8 cellular contexts compared by ENCODE assay signal in the genomic region with DNA sequence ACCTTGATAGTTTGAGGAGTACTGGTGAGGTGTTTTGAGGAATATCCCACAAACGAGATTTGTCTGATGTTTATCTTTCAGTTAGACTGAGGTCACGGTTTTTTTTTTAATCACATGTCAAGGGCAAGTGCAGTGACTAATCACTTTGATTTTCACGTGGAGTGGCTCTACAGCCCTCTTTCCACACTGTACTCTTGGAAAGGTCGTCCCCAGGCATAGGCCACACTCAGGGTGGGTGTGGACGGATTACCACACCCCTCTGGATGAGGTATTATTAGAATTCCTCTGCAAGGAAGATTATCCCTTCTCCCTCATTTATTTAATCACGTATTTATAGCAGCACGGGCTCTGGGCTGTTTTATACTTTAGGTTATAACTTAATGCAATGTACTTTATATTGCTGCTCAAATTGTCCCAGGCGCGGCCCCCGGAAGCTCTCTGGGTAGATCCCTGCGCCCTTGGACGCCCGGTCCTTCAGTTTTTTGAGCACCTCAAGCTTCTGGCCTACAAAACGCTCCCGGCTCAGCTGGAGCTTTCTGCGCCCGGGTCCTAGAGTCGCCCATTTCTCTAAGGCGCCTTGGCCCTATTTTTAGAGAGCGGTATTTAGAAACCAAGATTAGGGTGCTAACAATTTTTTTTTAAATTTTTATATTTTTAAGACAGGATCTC. TPM values are rescaled to one million over a fixed set of nuclear protein-coding genes. Genes with fewer than 3 reads are reported as not detected.
DNase-seq lines count a peak whose midpoint lies in the region; ATAC-seq, FAIRE-seq and TF ChIP-seq lines count a peak whose summit lies in the region.

No MANE protein-coding gene starts in this region.

- H4K8ac ChIP-seq in H1 (ENCODE audit: extremely low read depth, insufficient read depth, low read length): no peak overlapping the region

- peak overlapping the region; percentile 96 for H2BK12ac ChIP-seq in H1 (ENCODE audit: low read depth, low read length)

- no peak overlapping the region for H2BK20ac ChIP-seq in H1 (ENCODE audit: low read length)

- FAIRE-seq in H1 (lab: Jason Lieb, UNC): no peak

- peaks cover 0 to 3% (median 0%) of the 10 kb centered on the region in 4 experiments; a peak in 1 of 8 replicates for H3K36me3 ChIP-seq in H1 (ENCODE audit: control insufficient read depth in 2 of 4, insufficient read depth in 4 of 4, low read length in 3 of 4)

- TF ChIP-seq RAD21 in H1 (IDR thresholded peaks at IDR 0.05 in 1 of 2, conservative IDR thresholded peaks at IDR 0.05 in 1 of 2; ENCODE audit: low read depth in 2 of 2, low read length in 2 of 2): no peak

- H3K9me3 ChIP-seq in H1 (ENCODE audit: insufficient read depth in 2 of 2, low read depth in 1 of 2, low read length in 1 of 2) (no peaks in the 10 kb centered on the region), mononuclear cell (ENCODE audit: low read depth, low read length) (no peaks in the 10 kb centered on the region)

- peak overlapping the region; percentile 70 for H4K5ac ChIP-seq in H1 (ENCODE audit: insufficient read length, low read depth, low read length)

- peaks cover 45% of the 10 kb centered on the region for H3K4me1 Mint-ChIP-seq in activated CD4-positive, alpha-beta memory T cell treated with anti-CD3 and anti-CD28 coated beads, Interleukin-2, amount 10 ng/mL, durations not matched to agents 7 days and 5 days

- H4K20me1 ChIP-seq in H1 (replicated peaks in 1 of 2; ENCODE audit: control insufficient read depth in 1 of 2, insufficient read depth in 2 of 2, low read length in 2 of 2): peaks cover 13 to 17% of the 10 kb centered on the region in 2 experiments

- peaks cover 17 to 40% of the 10 kb centered on the region in 2 experiments for H3K79me2 ChIP-seq in H1 (ENCODE audit: control insufficient read depth in 1 of 2, insufficient read depth in 2 of 2, low read length in 2 of 2)

- TF ChIP-seq CTCF in H1 (IDR thresholded peaks at IDR 0.05; ENCODE audit: control extremely low read depth in 1 of 3, insufficient read depth in 1 of 3, low read depth in 1 of 3, low read length in 3 of 3): no peak

- peaks cover 14% of the 10 kb centered on the region for H3K36me3 Mint-ChIP-seq in activated CD4-positive, alpha-beta memory T cell treated with anti-CD3 and anti-CD28 coated beads, Interleukin-2, amount 10 ng/mL, durations not matched to agents 7 days and 5 days (ENCODE audit: low read depth)

- H3K18ac ChIP-seq in H1 (ENCODE audit: extremely low read depth, low read length): peak overlapping the region; percentile 60

- H3K56ac ChIP-seq in H1 (replicated peaks; ENCODE audit: insufficient read length, low read depth, low read length): no peak overlapping the region

- H3K4me2 ChIP-seq in H1 (ENCODE audit: insufficient read depth in 1 of 2, low read depth in 2 of 2, low read length in 2 of 2): peak overlapping the region; percentile 75 to 98

- H3K4ac ChIP-seq in H1 (replicated peaks; ENCODE audit: insufficient read length, low read depth, low read length): no peak overlapping the region

- no peaks in the 10 kb centered on the region for H3K27me3 ChIP-seq in H1 (replicated peaks in 1 of 4; ENCODE audit: control insufficient read depth in 3 of 4, extremely low read depth in 1 of 4, insufficient read depth in 3 of 4, low read length in 3 of 4)
- H3K27me3 ChIP-seq in mononuclear cell (ENCODE audit: insufficient read depth, low read length): no peaks in the 10 kb centered on the region

- TF ChIP-seq EP300 in H1 (IDR thresholded peaks at IDR 0.05; ENCODE audit: borderline replicate concordance in 1 of 2, low read depth in 2 of 2, low read length in 2 of 2): peak in 1 of 2 experiments; percentile 64; a peak in 1 of 3 replicates

- no peak overlapping the region for H2BK15ac ChIP-seq in H1 (ENCODE audit: low read length)

- H3K9me3 Mint-ChIP-seq in activated CD4-positive, alpha-beta memory T cell treated with anti-CD3 and anti-CD28 coated beads, Interleukin-2, amount 10 ng/mL, durations not matched to agents 7 days and 5 days: no peaks in the 10 kb centered on the region

- H2BK5ac ChIP-seq in H1 (ENCODE audit: low read depth, low read length): peak overlapping the region; percentile 81; the same call in 1 of the 2 replicates

- peak overlapping the region; percentile 93 for H3K27ac Mint-ChIP-seq in activated CD4-positive, alpha-beta memory T cell treated with anti-CD3 and anti-CD28 coated beads, Interleukin-2, amount 10 ng/mL, durations not matched to agents 7 days and 5 days

- H3K27me3 Mint-ChIP-seq in activated CD4-positive, alpha-beta memory T cell treated with anti-CD3 and anti-CD28 coated beads, Interleukin-2, amount 10 ng/mL, durations not matched to agents 7 days and 5 days: no peaks in the 10 kb centered on the region

- no peak overlapping the region for H2AK5ac ChIP-seq in H1 (ENCODE audit: low read depth, low read length)

- H2AFZ ChIP-seq in H1 (ENCODE audit: low read length): peak overlapping the region; percentile 90

- DNase-seq in CD1c-positive myeloid dendritic cell (ENCODE audit: extremely low spot score) (peak; percentile 87), GM19240 (ENCODE audit: insufficient read length, low spot score) (peak; percentile 63), NCI-H524 (lab: John Stamatoyannopoulos, UW) (peak; percentile 80 to 87), H1 (ENCODE audit: low read depth in 1 of 2, low spot score in 2 of 2) (no peak)
- DNase-seq in activated CD4-positive, alpha-beta memory T cell treated with anti-CD3 and anti-CD28 coated beads, Interleukin-2, amount 10 ng/mL, durations not matched to agents 7 days and 5 days: peak; percentile 45
- peak; percentile 51 for DNase-seq in stimulated activated naive CD8-positive, alpha-beta T cell treated with anti-CD3 and anti-CD28 coated beads, Interleukin-15, Interleukin-2, amounts not matched to agents 100 U/mL and 50 U/mL, for 24 hours

- H3K27ac ChIP-seq in H1 (ENCODE audit: low read depth, low read length): no peak overlapping the region

- POLR2A ChIA-PET in activated CD4-positive, alpha-beta memory T cell treated with anti-CD3 and anti-CD28 coated beads, Interleukin-2, amount 10 ng/mL, durations not matched to agents 7 days and 5 days (lab: Charles Lee): interaction anchor here (0.6 to 5.7 kb wide), 2 partner anchors 12 to 733 kb away, joined by 3 to 115 read pairs; a partner anchor contains a TSS
- POLR2A ChIA-PET in H1 (lab: Charles Lee; ENCODE audit: partially characterized antibody): interaction anchor here (0.7 to 7.3 kb wide), 4 partner anchors 11 to 93 kb away, joined by 3 to 60 read pairs (median 4); a partner anchor contains a TSS

- H3K4me3 ChIP-seq in H1 (ENCODE audit: extremely low read depth in 1 of 4, insufficient read depth in 2 of 4, low read depth in 3 of 4, low read length in 4 of 4) (peak overlapping the region; percentile 22 to 93 (median 70); a peak in 7 of 8 replicates), mononuclear cell (ENCODE audit: low read length) (peak overlapping the region; percentile 92)

- no peak overlapping the region for H2BK120ac ChIP-seq in H1 (replicated peaks; ENCODE audit: low read depth, low read length)

- H3K9ac ChIP-seq in H1 (replicated peaks in 1 of 4; ENCODE audit: extremely low read depth in 1 of 4, low read depth in 3 of 4, low read length in 3 of 4): peak overlapping the region in 1 of 4 experiments; percentile 63; a peak in 1 of 7 replicates

- WGBS in H1 (ENCODE audit: extremely low coverage in 1 of 2, insufficient coverage in 1 of 2, insufficient read length in 1 of 2, insufficient replicate concordance in 2 of 2, low coverage in 1 of 2, low lambda C conversion rate in 2 of 2, missing lambda C conversion rate in 1 of 2), 2 experiments: 15% methylated on average over 20 of the region's 20 CpGs; no CpG with 5 or more reads in 1 of the 2 experiments

- CTCF ChIA-PET in activated CD4-positive, alpha-beta memory T cell treated with anti-CD3 and anti-CD28 coated beads, Interleukin-2, amount 10 ng/mL, durations not matched to agents 7 days and 5 days (lab: Charles Lee): interaction anchor here (1.0 to 3.9 kb wide), 3 partner anchors 10 to 923 kb away, joined by 3 to 24 read pairs (median 7); a partner anchor contains a TSS
- CTCF ChIA-PET in H1 (lab: Charles Lee; ENCODE audit: partially characterized antibody): interaction anchor here (0.7 to 1.6 kb wide), 4 partner anchors 10 to 577 kb away, joined by 3 to 6 read pairs (median 4); no protein-coding TSS in a partner anchor

- H3K4me1 ChIP-seq in H1 (replicated peaks in 1 of 4; ENCODE audit: control insufficient read depth in 3 of 4, insufficient read depth in 4 of 4, low read length in 3 of 4) (peaks cover 5 to 11% (median 8%) of the 10 kb centered on the region in 4 experiments; a peak in 5 of 7 replicates), mononuclear cell (ENCODE audit: insufficient read depth, low read length) (peaks cover 27% of the 10 kb centered on the region)

- peak; percentile 74 for ATAC-seq in HG03342 (IDR thresholded peaks at IDR 0.05; ENCODE audit: unreplicated experiment)
- ATAC-seq in stimulated activated naive CD8-positive, alpha-beta T cell treated with anti-CD3 and anti-CD28 coated beads, Interleukin-15, Interleukin-2, amounts not matched to agents 100 U/mL and 50 U/mL, for 24 hours: peak; percentile 63

- H3K14ac ChIP-seq in H1 (ENCODE audit: insufficient read length): no peak overlapping the region

- TF ChIP-seq POLR2A in H1 (IDR thresholded peaks at IDR 0.05; ENCODE audit: control extremely low read depth in 1 of 2, low read depth in 2 of 2, low read length in 2 of 2): no peak

- H3K23ac ChIP-seq in H1 (ENCODE audit: insufficient read length): no peak overlapping the region

- H3K79me1 ChIP-seq in H1 (ENCODE audit: low read depth, low read length): peaks cover 12% of the 10 kb centered on the region

- H4K91ac ChIP-seq in H1 (replicated peaks; ENCODE audit: insufficient read length, low read length): peak overlapping the region; percentile 70

- H3K4me3 Mint-ChIP-seq in activated CD4-positive, alpha-beta memory T cell treated with anti-CD3 and anti-CD28 coated beads, Interleukin-2, amount 10 ng/mL, durations not matched to agents 7 days and 5 days: peak overlapping the region; percentile 86

- H3K23me2 ChIP-seq in H1 (ENCODE audit: low read depth, low read length): peaks cover 9% of the 10 kb centered on the region

RNA-seq across cellular contexts. Expression of a gene that starts 0.5 kb away (rescaled TPM):
- 10 to 100 TPM; 72.0 to 73.0 TPM for total RNA-seq in activated CD4-positive, alpha-beta memory T cell treated with anti-CD3 and anti-CD28 coated beads, Interleukin-2, amount 10 ng/mL, durations not matched to agents 7 days and 5 days
- total RNA-seq in H1 (2021; fragmentation: NEBNext Ultra II Directional; extraction: Animal tissue kit (Norgen Biotek cat#: 25700)): 52.8 and 54.8 TPM in 2 replicates
- polyA plus RNA-seq in H1 (2011; rRNA removed): 42.4 and 44.0 TPM in 2 replicates
- 79.2 TPM for polyA plus RNA-seq in H1 (2011; cell fraction: cytosol; rRNA removed)
- polyA plus RNA-seq in H1 (2011; cell fraction: nucleus; rRNA removed): 26.0 TPM
- polyA plus RNA-seq in H1 (2012, experiment 1 of 2): 36.0 to 46.3 TPM (median 43.4 TPM) in 4 replicates
- polyA plus RNA-seq in H1 (2012, experiment 2 of 2): 7.8 TPM
- polyA plus RNA-seq in H1 (2013, experiment 1 of 2): 27.9 TPM
- polyA plus RNA-seq in H1 (2013, experiment 2 of 2): 30.0 TPM
- polyA minus RNA-seq in H1 (2011; rRNA and poly(A)+ RNA removed): 81.1 and 82.2 TPM in 2 replicates
- 48.7 TPM for polyA minus RNA-seq in H1 (2011; cell fraction: cytosol; rRNA and poly(A)+ RNA removed)
- polyA minus RNA-seq in H1 (2011; cell fraction: nucleus; rRNA and poly(A)+ RNA removed): 25.4 TPM
- total RNA-seq in mononuclear cell: 105 TPM

RNA-seq across cellular contexts. Expression of a gene that starts 11.4 kb away (rescaled TPM):
- 10 to 100 TPM; 44.4 to 44.5 TPM for total RNA-seq in activated CD4-positive, alpha-beta memory T cell treated with anti-CD3 and anti-CD28 coated beads, Interleukin-2, amount 10 ng/mL, durations not matched to agents 7 days and 5 days
- 58.1 and 61.9 TPM in 2 replicates for total RNA-seq in H1 (2021; fragmentation: NEBNext Ultra II Directional; extraction: Animal tissue kit (Norgen Biotek cat#: 25700))
- polyA plus RNA-seq in H1 (2011; rRNA removed): 123 and 162 TPM in 2 replicates
- 78.4 TPM for polyA plus RNA-seq in H1 (2011; cell fraction: cytosol; rRNA removed)
- 118 TPM for polyA plus RNA-seq in H1 (2011; cell fraction: nucleus; rRNA removed)
- 38.3 to 47.2 TPM (median 42.6 TPM) in 4 replicates for polyA plus RNA-seq in H1 (2012, experiment 1 of 2)
- polyA plus RNA-seq in H1 (2012, experiment 2 of 2): 7.9 TPM
- 42.7 TPM for polyA plus RNA-seq in H1 (2013, experiment 1 of 2)
- polyA plus RNA-seq in H1 (2013, experiment 2 of 2): 44.3 TPM
- 72.8 and 107 TPM in 2 replicates for polyA minus RNA-seq in H1 (2011; rRNA and poly(A)+ RNA removed)
- 48.7 TPM for polyA minus RNA-seq in H1 (2011; cell fraction: cytosol; rRNA and poly(A)+ RNA removed)
- polyA minus RNA-seq in H1 (2011; cell fraction: nucleus; rRNA and poly(A)+ RNA removed): 26.0 TPM
- 68.5 TPM for total RNA-seq in mononuclear cell

Comparison
In these comparisons a context has a peak if more than half of its experiments do, and no peak if none do; other contexts are left out.
1. DNase-seq: peak in CD1c-positive myeloid dendritic cell (single experiment), GM19240 (single experiment), NCI-H524 (2 of 2), activated CD4-positive, alpha-beta memory T cell treated with anti-CD3 and anti-CD28 coated beads, Interleukin-2, amount 10 ng/mL, durations not matched to agents 7 days and 5 days (single experiment) and stimulated activated naive CD8-positive, alpha-beta T cell treated with anti-CD3 and anti-CD28 coated beads, Interleukin-15, Interleukin-2, amounts not matched to agents 100 U/mL and 50 U/mL, for 24 hours (single experiment); none in H1 (0 of 2).